28 cellular contexts compared by ENCODE assay signal in genomic region chr13:45849408-45849807, GRCh38. TPM values are rescaled to one million over a fixed set of nuclear protein-coding genes. Genes with fewer than 3 reads are reported as not detected.
DNase-seq lines count a peak whose midpoint lies in the region; ATAC-seq lines count a peak whose summit lies in the region.
"Had no signal": no experiment of that assay in that cellular context is flagged by ENCODE, and none has a peak within 500 bp of the region (broad histone marks: within the 10 kb centered on the region; RNA-seq: fewer than 3 reads in every experiment).

No MANE protein-coding gene starts in this region.

- intact Hi-C loops in CD4-positive, alpha-beta memory T cell (cut with micrococcal nuclease): no loop called here

- H3K27me3 ChIP-seq in CD4-positive, alpha-beta memory T cell (ENCODE audit: insufficient read depth, low read length): peaks cover 10% of the 10 kb centered on the region
- H3K27me3 ChIP-seq: SJCRH30, testis had no signal

- H3K27ac ChIP-seq in CD4-positive, alpha-beta memory T cell (ENCODE audit: low read depth, low read length): no peak overlapping the region
- H3K27ac ChIP-seq: A549, SJCRH30, testis, uterus had no signal

- no peak overlapping the region for H3K4me3 ChIP-seq in CD4-positive, alpha-beta memory T cell (ENCODE audit: low read length in 2 of 2)
- H3K4me3 ChIP-seq: A549, HAP-1, SJCRH30, testis, uterus had no signal

- peaks cover 6% of the 10 kb centered on the region for H3K9me3 Mint-ChIP-seq in T-helper 1 cell treated with Interleukin-12 subunit alpha and Interleukin-12 subunit beta and Interleukin-4 antibody, amounts not matched to agents 30 μg/mL and 1 μg/mL, for 36 hours
- H3K9me3 Mint-ChIP-seq in CD4-positive, alpha-beta memory T cell: peaks cover 0 to 7% (median 6%) of the 10 kb centered on the region in 8 donors
- peaks cover 3 to 8% (median 6%) of the 10 kb centered on the region in 9 donors for H3K9me3 Mint-ChIP-seq in naive thymus-derived CD8-positive, alpha-beta T cell

- POLR2A ChIA-PET in CD4-positive, alpha-beta memory T cell (lab: Charles Lee; ENCODE audit: partially characterized antibody): interaction anchor here (0.6 kb wide), 1 partner anchor 518 kb away, joined by 3 read pairs; no protein-coding TSS in a partner anchor
- POLR2A ChIA-PET in naive thymus-derived CD8-positive, alpha-beta T cell (lab: Charles Lee): no interaction called here

- H3K4me3 Mint-ChIP-seq in T-helper 1 cell treated with Interleukin-12 subunit alpha and Interleukin-12 subunit beta and Interleukin-4 antibody, amounts not matched to agents 30 μg/mL and 1 μg/mL, for 36 hours: peak overlapping the region; percentile 9
- H3K4me3 Mint-ChIP-seq in CD4-positive, alpha-beta memory T cell: peak overlapping the region in 7 of 8 donors; percentile 3 to 94 (median 46)
- peak overlapping the region; percentile 28 for H3K4me3 Mint-ChIP-seq in T-helper 17 cell
- peak overlapping the region in 8 of 10 donors; percentile 21 to 97 (median 58) for H3K4me3 Mint-ChIP-seq in naive thymus-derived CD8-positive, alpha-beta T cell

- H3K27ac Mint-ChIP-seq in T-helper 1 cell treated with Interleukin-12 subunit alpha and Interleukin-12 subunit beta and Interleukin-4 antibody, amounts not matched to agents 30 μg/mL and 1 μg/mL, for 36 hours: no peak overlapping the region
- peak overlapping the region in 2 of 7 donors; percentile 11 to 45 for H3K27ac Mint-ChIP-seq in CD4-positive, alpha-beta memory T cell
- peak overlapping the region; percentile 74 for H3K27ac Mint-ChIP-seq in T-helper 17 cell
- H3K27ac Mint-ChIP-seq in naive thymus-derived CD8-positive, alpha-beta T cell: peak overlapping the region in 5 of 10 donors; percentile 47 to 81 (median 74)
- H3K27ac Mint-ChIP-seq: activated naive CD4-positive, alpha-beta T cell treated with anti-CD3 and anti-CD28 coated beads, Interleukin-2, amount 50 U/mL, for 72 hours; endodermal cell had no signal

- DNase-seq in T-helper 1 cell: no peak
- no peak for DNase-seq in CD4-positive, alpha-beta memory T cell
- DNase-seq in T-helper 17 cell: no peak
- DNase-seq in naive thymus-derived CD8-positive, alpha-beta T cell: no peak
- no peak for DNase-seq in NCI-H2081 treated with DMSO at 0.1 percent for 48 hours (lab: John Stamatoyannopoulos, UW)
- no peak for DNase-seq in A172 (ENCODE audit: low spot score)
- DNase-seq: activated CD4-positive, CD25-positive, alpha-beta regulatory T cell treated with anti-CD3 and anti-CD28 coated beads, Interleukin-2, amount 50 U/mL, for 72 hours; AML-193; caudate nucleus; cortex of kidney; foreskin melanocyte; left colon; NCI-H1417 treated with DMSO at 0.1 percent for 48 hours; NCI-H2081; NCI-H226; NCI-H69; occipital lobe; SJCRH30; stimulated activated naive CD4-positive, alpha-beta T cell; testis; uterus had no signal

- H3K36me3 ChIP-seq in CD4-positive, alpha-beta memory T cell (ENCODE audit: insufficient read depth, low read length): no peaks in the 10 kb centered on the region
- H3K36me3 ChIP-seq: HAP-1, SJCRH30, uterus had no signal

- H3K27me3 Mint-ChIP-seq in T-helper 1 cell treated with Interleukin-12 subunit alpha and Interleukin-12 subunit beta and Interleukin-4 antibody, amounts not matched to agents 30 μg/mL and 1 μg/mL, for 36 hours (ENCODE audit: low read depth): peaks cover 55% of the 10 kb centered on the region
- peaks cover 0 to 21% of the 10 kb centered on the region in 2 donors for H3K27me3 Mint-ChIP-seq in CD4-positive, alpha-beta memory T cell
- peaks cover 23% of the 10 kb centered on the region for H3K27me3 Mint-ChIP-seq in T-helper 17 cell
- H3K27me3 Mint-ChIP-seq in naive thymus-derived CD8-positive, alpha-beta T cell: peaks cover 0 to 19% (median 0%) of the 10 kb centered on the region in 5 donors

- ATAC-seq in T-helper 17 cell: no peak
- no peak for ATAC-seq in naive thymus-derived CD8-positive, alpha-beta T cell
- no peak for ATAC-seq in HG03139 (IDR thresholded peaks at IDR 0.05; ENCODE audit: unreplicated experiment)
- ATAC-seq: A549; activated naive CD4-positive, alpha-beta T cell treated with anti-CD3 and anti-CD28 coated beads, Interleukin-2, amount 50 U/mL, for 72 hours; left colon; Panc1 had no signal

- no peaks in the 10 kb centered on the region for H3K9me3 ChIP-seq in CD4-positive, alpha-beta memory T cell (ENCODE audit: control insufficient read depth in 1 of 2, low read length in 2 of 2)
- H3K9me3 ChIP-seq in T-helper 17 cell (ENCODE audit: control insufficient read depth, low read length, poor library complexity, severe bottlenecking): no peaks in the 10 kb centered on the region
- H3K9me3 ChIP-seq: SJCRH30, testis, uterus had no signal

- CTCF ChIA-PET in CD4-positive, alpha-beta memory T cell (lab: Charles Lee; ENCODE audit: partially characterized antibody): interaction anchor here (0.6 to 2.3 kb wide), 3 partner anchors 9 to 57 kb away, joined by 3 to 6 read pairs (median 4); no protein-coding TSS in a partner anchor

- no peaks in the 10 kb centered on the region for H3K36me3 Mint-ChIP-seq in T-helper 1 cell treated with Interleukin-12 subunit alpha and Interleukin-12 subunit beta and Interleukin-4 antibody, amounts not matched to agents 30 μg/mL and 1 μg/mL, for 36 hours (ENCODE audit: low read depth)
- H3K36me3 Mint-ChIP-seq in CD4-positive, alpha-beta memory T cell: no peaks in the 10 kb centered on the region
- H3K36me3 Mint-ChIP-seq in T-helper 17 cell (ENCODE audit: low read depth): peaks cover 2% of the 10 kb centered on the region
- no peaks in the 10 kb centered on the region for H3K36me3 Mint-ChIP-seq in naive thymus-derived CD8-positive, alpha-beta T cell
- H3K36me3 Mint-ChIP-seq: activated naive CD4-positive, alpha-beta T cell treated with anti-CD3 and anti-CD28 coated beads, Interleukin-2, amount 50 U/mL, for 72 hours had no signal

- peaks cover 49% of the 10 kb centered on the region for H3K4me1 ChIP-seq in CD4-positive, alpha-beta memory T cell (ENCODE audit: insufficient read depth, low read length)
- H3K4me1 ChIP-seq: SJCRH30, uterus had no signal

- H3K4me1 Mint-ChIP-seq in T-helper 1 cell treated with Interleukin-12 subunit alpha and Interleukin-12 subunit beta and Interleukin-4 antibody, amounts not matched to agents 30 μg/mL and 1 μg/mL, for 36 hours (ENCODE audit: low read depth): peaks cover 36% of the 10 kb centered on the region
- H3K4me1 Mint-ChIP-seq in CD4-positive, alpha-beta memory T cell: peaks cover 36 to 60% (median 49%) of the 10 kb centered on the region in 4 donors
- H3K4me1 Mint-ChIP-seq in T-helper 17 cell: peaks cover 43% of the 10 kb centered on the region
- H3K4me1 Mint-ChIP-seq in naive thymus-derived CD8-positive, alpha-beta T cell: peaks cover 27 to 61% (median 57%) of the 10 kb centered on the region in 4 donors

RNA-seq across cellular contexts. Expression of gene SIAH3, which starts 2.1 kb away (rescaled TPM):
- 1 to 10 TPM; 1.5 to 1.9 TPM for total RNA-seq in CD4-positive, alpha-beta memory T cell
- polyA plus RNA-seq in CD4-positive, alpha-beta memory T cell: under 1 TPM in 1 of 2 donors, not detected in 1; 0.13 TPM
- under 1 TPM; 0.10 to 0.15 TPM for total RNA-seq in T-helper 17 cell
- total RNA-seq in naive thymus-derived CD8-positive, alpha-beta T cell: 1 to 10 TPM; 3.7 to 3.9 TPM
- polyA plus RNA-seq in naive thymus-derived CD8-positive, alpha-beta T cell: under 1 TPM in 1 of 3 donors, not detected in 2; 0.06 TPM
- total RNA-seq in A172 (2014; rRNA removed; shearing (Covaris generic)): not detected in 2 replicates
- total RNA-seq: endodermal cell, left colon, SJCRH30 had no signal
- polyA plus RNA-seq: A549 had no signal
